Comparison of ENCODE assay signal across 14 cellular contexts in genomic region chr14:63777024-63777423, GRCh38. TPM values are rescaled to one million over a fixed set of nuclear protein-coding genes. Genes with fewer than 3 reads are reported as not detected.
DNase-seq lines count a peak whose midpoint lies in the region; ATAC-seq, FAIRE-seq and TF ChIP-seq lines count a peak whose summit lies in the region.
"Had no signal": no experiment of that assay in that cellular context is flagged by ENCODE, and none has a peak within 500 bp of the region (broad histone marks: within the 10 kb centered on the region; RNA-seq: fewer than 3 reads in every experiment).

No MANE protein-coding gene starts in this region.

- H3K4me1 ChIP-seq in A673 (ENCODE audit: insufficient read depth, low read length, poor library complexity, severe bottlenecking), result no peaks in the 10 kb centered on the region

- BruUV-seq in A673 (replicated peaks; lab: Mats Ljungman, UMichigan), result no TSS peak

- in situ Hi-C loops in brain microvascular endothelial cell (cut with HindIII; ENCODE audit: low pct_ligation_motif_present, low sequenced_read_pairs), result no loop called here

- H3K36me3 ChIP-seq in A673 (ENCODE audit: insufficient read depth, low read length, poor library complexity, severe bottlenecking) (no peaks in the 10 kb centered on the region), brain microvascular endothelial cell (replicated peaks) (no peaks in the 10 kb centered on the region), kidney epithelial cell (ENCODE audit: control insufficient read depth, insufficient read depth, low read length) (no peaks in the 10 kb centered on the region)
- H3K36me3 ChIP-seq: ovary had no signal

- H3K9me3 ChIP-seq in A673 (ENCODE audit: low read depth, low read length, poor library complexity, severe bottlenecking), result no peaks in the 10 kb centered on the region
- H3K9me3 ChIP-seq: ovary had no signal

- CTCF ChIA-PET in A673 (lab: Charles Lee), result interaction anchor here (0.6 kb wide), 1 partner anchor 62 kb away, joined by 5 read pairs; no protein-coding TSS in a partner anchor

- POLR2A ChIA-PET in A673 (lab: Charles Lee; ENCODE audit: low non-redundant PET), result no interaction called here

- DNase-seq in A673 (ENCODE audit: low spot score) (peak; percentile 57), HT1080 (ENCODE audit: low read depth) (peak; percentile 73), brain microvascular endothelial cell (peak; percentile 22), kidney epithelial cell (ENCODE audit: low read depth) (peak; percentile 56), NCI-H1417 treated with DMSO at 0.1 percent for 48 hours (lab: John Stamatoyannopoulos, UW) (no peak), GM19239 (ENCODE audit: insufficient read length, low spot score) (no peak)
- DNase-seq in stimulated activated naive CD8-positive, alpha-beta T cell treated with anti-CD3 and anti-CD28 coated beads, Interleukin-15, Interleukin-2, amounts not matched to agents 100 U/mL and 50 U/mL, for 24 hours, result no peak
- no peak for DNase-seq in activated CD4-positive, alpha-beta T cell treated with anti-CD3 and anti-CD28 coated beads, Interleukin-2, amount 50 U/mL, for 48 hours
- DNase-seq: activated CD8-positive, alpha-beta T cell treated with anti-CD3 and anti-CD28 coated beads, Interleukin-2, amount 10 ng/mL, durations not matched to agents 7 days and 5 days; activated naive CD4-positive, alpha-beta T cell treated with anti-CD3 and anti-CD28 coated beads, Interleukin-2, amount 50 U/mL, for 16 hours; GF-D8; NCI-H146; ovary; stimulated activated CD4-positive, alpha-beta T cell treated with anti-CD3 and anti-CD28 coated beads, Interleukin-4, amount 100 ng/mL, for 24 hours had no signal

- no peak overlapping the region for H3K4me3 ChIP-seq in A673 (ENCODE audit: low read depth, low read length, poor library complexity, severe bottlenecking)
- H3K4me3 ChIP-seq in brain microvascular endothelial cell (ENCODE audit: low read depth, low read length), result no peak overlapping the region
- H3K4me3 ChIP-seq in kidney epithelial cell (ENCODE audit: low read depth, low read length), result no peak overlapping the region
- H3K4me3 ChIP-seq: ovary had no signal

- no peak for FAIRE-seq in GM19239 (lab: Jason Lieb, UNC)

- TF ChIP-seq CTCF in A673 (conservative IDR thresholded peaks at IDR 0.05; ENCODE audit: low read depth, low read length), result no peak
- TF ChIP-seq CTCF in brain microvascular endothelial cell (IDR thresholded peaks at IDR 0.05; ENCODE audit: low read depth, low read length, missing control alignments), result no peak
- no peak for TF ChIP-seq CTCF in kidney epithelial cell (IDR thresholded peaks at IDR 0.05; ENCODE audit: insufficient read depth, low read length, poor library complexity, severe bottlenecking)

- no peak for ATAC-seq in stimulated activated naive CD8-positive, alpha-beta T cell treated with anti-CD3 and anti-CD28 coated beads, Interleukin-15, Interleukin-2, amounts not matched to agents 100 U/mL and 50 U/mL, for 24 hours
- ATAC-seq: activated CD8-positive, alpha-beta T cell treated with anti-CD3 and anti-CD28 coated beads, Interleukin-2, amount 10 ng/mL, durations not matched to agents 7 days and 5 days had no signal

- intact Hi-C loops in A673 (cut with micrococcal nuclease; ENCODE audit: unreplicated experiment), result loop anchor here (10.0 kb wide), 1 partner anchor 392 kb away; no protein-coding TSS in a partner anchor

- H3K27me3 ChIP-seq in A673 (replicated peaks; ENCODE audit: insufficient read depth, low read depth, low read length, poor library complexity) (no peaks in the 10 kb centered on the region), brain microvascular endothelial cell (replicated peaks) (no peaks in the 10 kb centered on the region), kidney epithelial cell (ENCODE audit: control insufficient read depth, insufficient read depth, low read length) (no peaks in the 10 kb centered on the region)
- H3K27me3 ChIP-seq: ovary had no signal

- H3K27ac ChIP-seq in A673 (ENCODE audit: low read depth, low read length, poor library complexity, severe bottlenecking) (no peak overlapping the region), brain microvascular endothelial cell (no peak overlapping the region)
- H3K27ac ChIP-seq: ovary had no signal

RNA-seq across cellular contexts. Expression of gene SGPP1, which starts 49.2 kb away (rescaled TPM):
- total RNA-seq in A673 (2021), result 12.8 and 13.5 TPM in 2 replicates
- 17.5 and 21.8 TPM in 2 replicates for total RNA-seq in HT1080 (2014; rRNA removed; shearing (Covaris generic))
- polyA plus RNA-seq in HT1080 (2015; cell fraction: cytosol; rRNA removed), result 21.0 and 22.1 TPM in 2 replicates
- polyA plus RNA-seq in HT1080 (2015; cell fraction: nucleus; rRNA removed), result 20.7 and 26.6 TPM in 2 replicates
- 19.0 and 22.5 TPM in 2 replicates for total RNA-seq in kidney epithelial cell

Comparison
In these comparisons a context has a peak if more than half of its experiments do, and no peak if none do; other contexts are left out.
1. DNase-seq: peak in A673 (single experiment), HT1080 (single experiment), brain microvascular endothelial cell (single experiment) and kidney epithelial cell (single experiment); none in NCI-H1417 treated with DMSO at 0.1 percent for 48 hours (single experiment), stimulated activated naive CD8-positive, alpha-beta T cell treated with anti-CD3 and anti-CD28 coated beads, Interleukin-15, Interleukin-2, amounts not matched to agents 100 U/mL and 50 U/mL, for 24 hours (single experiment), GM19239 (single experiment) and activated CD4-positive, alpha-beta T cell treated with anti-CD3 and anti-CD28 coated beads, Interleukin-2, amount 50 U/mL, for 48 hours (0 of 2).